ENCODE assay signal across 24 cellular contexts in the genomic region with DNA sequence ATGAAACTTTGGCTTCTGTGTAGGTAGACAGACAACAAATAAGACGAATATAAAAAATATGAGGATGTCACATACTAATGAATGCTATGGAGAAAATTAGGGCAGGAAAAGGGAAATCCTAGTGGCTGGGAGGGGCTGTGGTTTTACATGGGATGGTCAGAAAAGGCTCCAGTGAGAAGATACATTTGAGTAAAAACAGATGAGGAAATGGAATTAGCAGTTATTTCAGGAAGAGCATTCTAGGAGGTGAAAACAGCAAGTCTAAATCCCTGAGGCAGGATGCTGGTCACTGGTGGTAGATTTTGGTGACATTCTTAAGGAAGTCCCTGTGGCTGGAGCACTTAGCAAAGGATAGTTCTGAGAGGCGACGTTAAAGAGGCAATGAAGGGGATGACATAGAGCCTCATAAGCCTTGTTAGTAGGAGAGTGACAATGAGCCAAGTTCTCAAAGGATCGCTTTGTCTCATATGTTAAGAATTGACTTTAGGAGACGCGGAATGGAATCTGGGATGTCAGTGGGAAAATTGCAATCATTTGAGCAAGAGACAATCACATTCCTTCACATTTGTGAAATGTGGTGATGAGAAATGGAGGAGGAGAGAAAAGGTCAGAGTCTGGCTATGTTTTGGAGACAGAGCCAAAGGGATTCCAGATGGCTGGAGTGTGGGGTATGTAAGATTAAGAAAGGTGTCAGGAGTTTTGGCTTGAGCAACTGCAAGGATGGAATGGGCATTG.
"Had no signal": no experiment of that assay in that cellular context is flagged by ENCODE, and none has a peak within 500 bp of the region (broad histone marks: within the 10 kb centered on the region; RNA-seq: fewer than 3 reads in every experiment).

No MANE protein-coding gene starts in this region.

- ATAC-seq: activated CD8-positive, alpha-beta T cell treated with anti-CD3 and anti-CD28 coated beads, Interleukin-2, amount 10 ng/mL, durations not matched to agents 7 days and 5 days; T-cell had no signal

- H3K4me1 Mint-ChIP-seq: activated naive CD8-positive, alpha-beta T cell treated with anti-CD3 and anti-CD28 coated beads, Interleukin-2, amount 10 ng/mL, durations not matched to agents 7 days and 5 days; T-cell had no signal

- H3K36me3 Mint-ChIP-seq: activated naive CD8-positive, alpha-beta T cell treated with anti-CD3 and anti-CD28 coated beads, Interleukin-2, amount 10 ng/mL, durations not matched to agents 7 days and 5 days; T-cell had no signal

- H3K27ac Mint-ChIP-seq: activated CD8-positive, alpha-beta T cell treated with anti-CD3 and anti-CD28 coated beads, Interleukin-2, amount 10 ng/mL, durations not matched to agents 7 days and 5 days; activated naive CD8-positive, alpha-beta T cell treated with anti-CD3 and anti-CD28 coated beads, Interleukin-2, amount 10 ng/mL, durations not matched to agents 7 days and 5 days; T-cell had no signal

- H3K4me1 ChIP-seq: adrenal gland, breast epithelium had no signal

- H3K9me3 ChIP-seq: adrenal gland, breast epithelium had no signal

- H3K27me3 ChIP-seq: adrenal gland, breast epithelium had no signal

- H3K27me3 Mint-ChIP-seq: activated naive CD8-positive, alpha-beta T cell treated with anti-CD3 and anti-CD28 coated beads, Interleukin-2, amount 10 ng/mL, durations not matched to agents 7 days and 5 days; T-cell had no signal

- DNase-seq: activated CD4-positive, alpha-beta T cell treated with anti-CD3 and anti-CD28 coated beads for 48 hours; activated CD4-positive, alpha-beta T cell treated with anti-CD3 and anti-CD28 coated beads, Interleukin-2, amount 50 U/mL, for 4 hours; activated CD8-positive, alpha-beta memory T cell treated with anti-CD3 and anti-CD28 coated beads, Interleukin-2, amount 50 U/mL, for 48 hours; activated CD8-positive, alpha-beta T cell treated with anti-CD3 and anti-CD28 coated beads, Interleukin-2, amount 10 ng/mL, durations not matched to agents 7 days and 5 days; activated naive CD4-positive, alpha-beta T cell treated with anti-CD3 and anti-CD28 coated beads, Interleukin-2, amount 50 U/mL, for 16 hours; activated naive CD8-positive, alpha-beta T cell treated with anti-CD3 and anti-CD28 coated beads, Interleukin-2, amount 10 ng/mL, durations not matched to agents 7 days and 5 days; activated T-cell treated with anti-CD3 and anti-CD28 coated beads, Interleukin-2, amount 50 U/mL, for 1 hour; adrenal gland; anterior cingulate cortex; central memory CD4-positive, alpha-beta T cell; Kasumi-1; KBM-7; NCI-H1048; NCI-H1930; NCI-H2171; NCI-H2227 treated with DMSO at 0.1 percent for 48 hours; NCI-H510A; NCI-H526 treated with DMSO at 0.1 percent for 48 hours; NCI-H82; T-cell; T-helper 2 cell; WERI-Rb-1 had no signal

- H3K36me3 ChIP-seq: adrenal gland, breast epithelium, WERI-Rb-1 had no signal

- H3K4me3 Mint-ChIP-seq: activated CD8-positive, alpha-beta T cell treated with anti-CD3 and anti-CD28 coated beads, Interleukin-2, amount 10 ng/mL, durations not matched to agents 7 days and 5 days; activated naive CD8-positive, alpha-beta T cell treated with anti-CD3 and anti-CD28 coated beads, Interleukin-2, amount 10 ng/mL, durations not matched to agents 7 days and 5 days; T-cell had no signal

- H3K4me3 ChIP-seq: adrenal gland, breast epithelium, SK-N-MC had no signal

- H3K27ac ChIP-seq: adrenal gland, breast epithelium, SK-N-MC, WERI-Rb-1 had no signal
